Comparison of ENCODE assay signal across 37 cellular contexts in genomic region chr17:68148936-68149335, GRCh38.
A peak's percentile ranks its signal among the peaks of the same experiment; 100 is the strongest.
DNase-seq lines count a peak whose midpoint lies in the region; ATAC-seq, FAIRE-seq and TF ChIP-seq lines count a peak whose summit lies in the region.
"Had no signal": no experiment of that assay in that cellular context is flagged by ENCODE, and none has a peak within 500 bp of the region (broad histone marks: within the 10 kb centered on the region; RNA-seq: fewer than 3 reads in every experiment).

No MANE protein-coding gene starts in this region.

- H3K9me3 ChIP-seq in HEK293 (ENCODE audit: control insufficient read depth, insufficient read depth, low read depth, low read length) = no peaks in the 10 kb centered on the region
- no peaks in the 10 kb centered on the region for H3K9me3 ChIP-seq in K562 (replicated peaks; ENCODE audit: control insufficient read depth, insufficient read depth, low read depth, low read length)
- no peaks in the 10 kb centered on the region for H3K9me3 ChIP-seq in hepatocyte (ENCODE audit: low read depth)
- H3K9me3 ChIP-seq: A549, BE2C, BLaER1, Caco-2 had no signal

- no peak overlapping the region for H3K4me2 ChIP-seq in K562 (ENCODE audit: insufficient read depth, low read length)
- H3K4me2 ChIP-seq in hepatocyte = no peak overlapping the region
- H3K4me2 ChIP-seq: A549; BLaER1; BLaER1 treated with 17β-estradiol and CSF1 and Interleukin-3, amounts not matched to agents 10 nM and 100 nM had no signal

- H3K36me3 ChIP-seq in HEK293 (ENCODE audit: control insufficient read depth in 2 of 2, insufficient read depth in 1 of 2, low read length in 2 of 2) = no peaks in the 10 kb centered on the region
- no peaks in the 10 kb centered on the region for H3K36me3 ChIP-seq in K562 (ENCODE audit: control insufficient read depth, insufficient read depth, low read length)
- no peaks in the 10 kb centered on the region for H3K36me3 ChIP-seq in hepatocyte (replicated peaks; ENCODE audit: insufficient read depth, low read depth)
- H3K36me3 ChIP-seq: BE2C; BLaER1; BLaER1 treated with 17β-estradiol and CSF1 and Interleukin-3, amounts not matched to agents 10 nM and 100 nM had no signal

- H3K4me1 ChIP-seq in HEK293 (ENCODE audit: control insufficient read depth, insufficient read depth, low read length) (no peaks in the 10 kb centered on the region), K562 (replicated peaks in 1 of 2; ENCODE audit: control insufficient read depth in 2 of 2, insufficient read depth in 2 of 2, low read length in 2 of 2) (peaks cover 8 to 12% of the 10 kb centered on the region in 2 experiments; a peak in 4 of 5 replicates), hepatocyte (ENCODE audit: insufficient read depth) (no peaks in the 10 kb centered on the region)
- H3K4me1 ChIP-seq: A549; BE2C; BLaER1; BLaER1 treated with 17β-estradiol and CSF1 and Interleukin-3, amounts not matched to agents 10 nM and 100 nM; Caco-2 had no signal

- intact Hi-C loops in activated CD4-positive, alpha-beta T cell treated with anti-CD3 and anti-CD28 coated beads, Interleukin-2, amount 10 ng/mL, durations not matched to agents 24 days and 14 days (cut with micrococcal nuclease) = no loop called here
- intact Hi-C loops in activated T-helper 1 cell treated with anti-CD3 and anti-CD28 coated beads, Interleukin-12 subunit alpha, Interleukin-12 subunit beta, Interleukin-2, Interleukin-4 antibody, amounts not matched to agents 30 ng/mL and 10 ng/mL and 1 ng/mL, durations not matched to agents 14 hours and 24 hours and 36 hours (cut with micrococcal nuclease) = no loop called here
- intact Hi-C loops in K562 (cut with micrococcal nuclease) = no loop called here

- no peaks in the 10 kb centered on the region for H3K9me1 ChIP-seq in K562 (ENCODE audit: control insufficient read depth, insufficient read depth, low read length)

- POLR2A ChIA-PET in activated CD4-positive, alpha-beta T cell treated with anti-CD3 and anti-CD28 coated beads, Interleukin-2, amount 10 ng/mL, durations not matched to agents 7 days and 5 days (lab: Charles Lee) = no interaction called here
- POLR2A ChIA-PET in HEK293 (lab: Yijun Ruan, JAX) (no interaction called here), K562 (lab: Yijun Ruan, JAX) (interaction anchor here (0.6 kb wide), 1 partner anchor 27 kb away, joined by 3 read pairs; no protein-coding TSS in a partner anchor)

- 55% methylated on average over 3 of the region's 3 CpGs for WGBS in K562 (ENCODE audit: insufficient coverage, low coverage, missing lambda C conversion rate)
- 96% methylated on average over 3 of the region's 3 CpGs for WGBS in hepatocyte (ENCODE audit: low lambda C conversion rate, missing lambda C conversion rate)

- no peak overlapping the region for H3K4me3 Mint-ChIP-seq in activated CD4-positive, alpha-beta T cell treated with anti-CD3 and anti-CD28 coated beads, Interleukin-2, amount 10 ng/mL, durations not matched to agents 24 days and 14 days
- no peak overlapping the region for H3K4me3 Mint-ChIP-seq in activated CD4-positive, alpha-beta T cell treated with anti-CD3 and anti-CD28 coated beads, Interleukin-2, amount 10 ng/mL, durations not matched to agents 7 days and 5 days
- H3K4me3 Mint-ChIP-seq in activated T-helper 1 cell treated with anti-CD3 and anti-CD28 coated beads, Interleukin-12 subunit alpha, Interleukin-12 subunit beta, Interleukin-2, Interleukin-4 antibody, amounts not matched to agents 30 ng/mL and 10 ng/mL and 1 ng/mL, durations not matched to agents 14 hours and 24 hours and 36 hours = no peak overlapping the region
- H3K4me3 Mint-ChIP-seq: B cell; CD14-positive monocyte; CD4-positive, alpha-beta memory T cell; CD4-positive, alpha-beta T cell; CD4-positive, CD25-positive, alpha-beta regulatory T cell; CD8-positive, alpha-beta memory T cell; CD8-positive, alpha-beta T cell had no signal

- H3K4me3 ChIP-seq in HEK293 (ENCODE audit: low read depth, low read length) = no peak overlapping the region
- H3K4me3 ChIP-seq in K562 = no peak overlapping the region
- no peak overlapping the region for H3K4me3 ChIP-seq in hepatocyte
- H3K4me3 ChIP-seq: A549; BLaER1; BLaER1 treated with 17β-estradiol and CSF1 and Interleukin-3, amounts not matched to agents 10 nM and 100 nM had no signal

- no peaks in the 10 kb centered on the region for H3K36me3 Mint-ChIP-seq in activated CD4-positive, alpha-beta T cell treated with anti-CD3 and anti-CD28 coated beads, Interleukin-2, amount 10 ng/mL, durations not matched to agents 24 days and 14 days (ENCODE audit: low read depth)
- no peaks in the 10 kb centered on the region for H3K36me3 Mint-ChIP-seq in activated CD4-positive, alpha-beta T cell treated with anti-CD3 and anti-CD28 coated beads, Interleukin-2, amount 10 ng/mL, durations not matched to agents 7 days and 5 days (ENCODE audit: low read depth)
- no peaks in the 10 kb centered on the region for H3K36me3 Mint-ChIP-seq in activated T-helper 1 cell treated with anti-CD3 and anti-CD28 coated beads, Interleukin-12 subunit alpha, Interleukin-12 subunit beta, Interleukin-2, Interleukin-4 antibody, amounts not matched to agents 30 ng/mL and 10 ng/mL and 1 ng/mL, durations not matched to agents 14 hours and 24 hours and 36 hours (ENCODE audit: low read depth)
- H3K36me3 Mint-ChIP-seq: CD4-positive, alpha-beta memory T cell; CD8-positive, alpha-beta T cell had no signal

- H3K27me3 ChIP-seq in K562 (ENCODE audit: control insufficient read depth in 2 of 2, insufficient read depth in 2 of 2, low read length in 2 of 2) = no peaks in the 10 kb centered on the region
- H3K27me3 ChIP-seq in hepatocyte = no peaks in the 10 kb centered on the region
- H3K27me3 ChIP-seq: BE2C; BLaER1; BLaER1 treated with 17β-estradiol and CSF1 and Interleukin-3, amounts not matched to agents 10 nM and 100 nM had no signal

- no peak for DNase-seq in activated CD4-positive, alpha-beta T cell treated with anti-CD3 and anti-CD28 coated beads, Interleukin-2, amount 10 ng/mL, durations not matched to agents 24 days and 14 days
- no peak for DNase-seq in activated CD4-positive, alpha-beta T cell treated with anti-CD3 and anti-CD28 coated beads, Interleukin-2, amount 10 ng/mL, durations not matched to agents 7 days and 5 days
- no peak for DNase-seq in activated T-helper 1 cell treated with anti-CD3 and anti-CD28 coated beads, Interleukin-12 subunit alpha, Interleukin-12 subunit beta, Interleukin-2, Interleukin-4 antibody, amounts not matched to agents 30 ng/mL and 10 ng/mL and 1 ng/mL, durations not matched to agents 14 hours and 24 hours and 36 hours (ENCODE audit: low spot score)
- DNase-seq in K562 (ENCODE audit: extremely low read depth in 1 of 4, low spot score in 3 of 4) (peak in 1 of 4 experiments; percentile 14), hepatocyte (ENCODE audit: low spot score) (no peak)
- no peak for DNase-seq in activated CD8-positive, alpha-beta memory T cell treated with anti-CD3 and anti-CD28 coated beads for 24 hours
- DNase-seq: 8988T; ACHN; AML-193; BE2C; C1 segment of cervical spinal cord; Caco-2; Calu3; CD4-positive, alpha-beta memory T cell; CD4-positive, alpha-beta T cell; CD4-positive, CD25-positive, alpha-beta regulatory T cell; CD8-positive, alpha-beta memory T cell; CD8-positive, alpha-beta T cell; COR-L47; DMS 273 treated with DMSO at 0.1 percent for 48 hours; DMS153; DMS53; DMS79; DMS79 treated with DMSO at 0.1 percent for 48 hours; DND-41; EL had no signal

- no peak for TF ChIP-seq EP300 in K562 (IDR thresholded peaks at IDR 0.05; ENCODE audit: low read length)

- in situ Hi-C loops in K562 (cut with MboI) = no loop called here

- no peaks in the 10 kb centered on the region for H3K9me3 Mint-ChIP-seq in activated CD4-positive, alpha-beta T cell treated with anti-CD3 and anti-CD28 coated beads, Interleukin-2, amount 10 ng/mL, durations not matched to agents 24 days and 14 days
- H3K9me3 Mint-ChIP-seq in activated CD4-positive, alpha-beta T cell treated with anti-CD3 and anti-CD28 coated beads, Interleukin-2, amount 10 ng/mL, durations not matched to agents 7 days and 5 days = no peaks in the 10 kb centered on the region
- no peaks in the 10 kb centered on the region for H3K9me3 Mint-ChIP-seq in activated T-helper 1 cell treated with anti-CD3 and anti-CD28 coated beads, Interleukin-12 subunit alpha, Interleukin-12 subunit beta, Interleukin-2, Interleukin-4 antibody, amounts not matched to agents 30 ng/mL and 10 ng/mL and 1 ng/mL, durations not matched to agents 14 hours and 24 hours and 36 hours
- H3K9me3 Mint-ChIP-seq: CD4-positive, alpha-beta memory T cell; CD4-positive, alpha-beta T cell; CD4-positive, CD25-positive, alpha-beta regulatory T cell; CD8-positive, alpha-beta memory T cell; CD8-positive, alpha-beta T cell had no signal

- H3K27ac ChIP-seq in HEK293 (ENCODE audit: extremely low read depth, low read depth, low read length) = no peak overlapping the region
- H3K27ac ChIP-seq in K562 (ENCODE audit: extremely low read depth, low read depth, low read length) = no peak overlapping the region
- H3K27ac ChIP-seq in hepatocyte = no peak overlapping the region
- H3K27ac ChIP-seq: 22Rv1; A549; BLaER1; BLaER1 treated with 17β-estradiol and CSF1 and Interleukin-3, amounts not matched to agents 10 nM and 100 nM; C4-2B had no signal

- BruUV-seq in K562 (replicated peaks; lab: Mats Ljungman, UMichigan) = no TSS peak

- no peak for TF ChIP-seq RAD21 in K562 (CRISPR knock-in tag; conservative IDR thresholded peaks at IDR 0.05 in 1 of 2, IDR thresholded peaks at IDR 0.05 in 1 of 2)

- H2AFZ ChIP-seq in K562 (ENCODE audit: low read depth, low read length) (peak overlapping the region; percentile 63), hepatocyte (no peak overlapping the region)

- H3K9me2 ChIP-seq in hepatocyte (replicated peaks; ENCODE audit: insufficient read depth) = no peaks in the 10 kb centered on the region

- CTCF ChIA-PET in activated CD4-positive, alpha-beta T cell treated with anti-CD3 and anti-CD28 coated beads, Interleukin-2, amount 10 ng/mL, durations not matched to agents 7 days and 5 days (lab: Charles Lee) = interaction anchor here (0.6 to 1.2 kb wide), 2 partner anchors 92 to 96 kb away, joined by 3 read pairs; no protein-coding TSS in a partner anchor
- CTCF ChIA-PET in HEK293 (lab: Yijun Ruan, JAX) (interaction anchor here (1.5 kb wide), 1 partner anchor 52 kb away, joined by 3 read pairs; no protein-coding TSS in a partner anchor), K562 (lab: Yijun Ruan, JAX; ENCODE audit: low intra/inter-chr PET ratio) (no interaction called here)

- TF ChIP-seq CTCF in HEK293 (tag by site-specific recombination; IDR thresholded peaks at IDR 0.05) (no peak), K562 (IDR thresholded peaks at IDR 0.05 in 2 of 3, conservative IDR thresholded peaks at IDR 0.05 in 1 of 3; ENCODE audit: insufficient read depth in 2 of 3, low read depth in 1 of 3, low read length in 3 of 3) (no peak), hepatocyte (IDR thresholded peaks at IDR 0.05; ENCODE audit: poor library complexity) (no peak)

- peak overlapping the region; percentile 35 for H3K27ac Mint-ChIP-seq in activated CD4-positive, alpha-beta T cell treated with anti-CD3 and anti-CD28 coated beads, Interleukin-2, amount 10 ng/mL, durations not matched to agents 24 days and 14 days
- H3K27ac Mint-ChIP-seq in activated CD4-positive, alpha-beta T cell treated with anti-CD3 and anti-CD28 coated beads, Interleukin-2, amount 10 ng/mL, durations not matched to agents 7 days and 5 days = no peak overlapping the region
- peak overlapping the region; percentile 34 for H3K27ac Mint-ChIP-seq in activated T-helper 1 cell treated with anti-CD3 and anti-CD28 coated beads, Interleukin-12 subunit alpha, Interleukin-12 subunit beta, Interleukin-2, Interleukin-4 antibody, amounts not matched to agents 30 ng/mL and 10 ng/mL and 1 ng/mL, durations not matched to agents 14 hours and 24 hours and 36 hours
- H3K27ac Mint-ChIP-seq: B cell; CD14-positive monocyte; CD4-positive, alpha-beta T cell; CD4-positive, CD25-positive, alpha-beta regulatory T cell; CD8-positive, alpha-beta T cell had no signal

- H3K4me1 Mint-ChIP-seq in activated CD4-positive, alpha-beta T cell treated with anti-CD3 and anti-CD28 coated beads, Interleukin-2, amount 10 ng/mL, durations not matched to agents 24 days and 14 days = no peaks in the 10 kb centered on the region
- H3K4me1 Mint-ChIP-seq in activated CD4-positive, alpha-beta T cell treated with anti-CD3 and anti-CD28 coated beads, Interleukin-2, amount 10 ng/mL, durations not matched to agents 7 days and 5 days = no peaks in the 10 kb centered on the region
- H3K4me1 Mint-ChIP-seq in activated T-helper 1 cell treated with anti-CD3 and anti-CD28 coated beads, Interleukin-12 subunit alpha, Interleukin-12 subunit beta, Interleukin-2, Interleukin-4 antibody, amounts not matched to agents 30 ng/mL and 10 ng/mL and 1 ng/mL, durations not matched to agents 14 hours and 24 hours and 36 hours (ENCODE audit: low read depth) = no peaks in the 10 kb centered on the region
- H3K4me1 Mint-ChIP-seq: B cell; CD14-positive monocyte; CD8-positive, alpha-beta memory T cell had no signal

- H3K79me2 ChIP-seq in K562 (ENCODE audit: control insufficient read depth, insufficient read depth, low read length) = no peaks in the 10 kb centered on the region
- no peaks in the 10 kb centered on the region for H3K79me2 ChIP-seq in hepatocyte

- H4K20me1 ChIP-seq in K562 (replicated peaks; ENCODE audit: control insufficient read depth, insufficient read depth, low read length) = no peaks in the 10 kb centered on the region
- H4K20me1 ChIP-seq in hepatocyte (ENCODE audit: insufficient read depth, poor library complexity, severe bottlenecking) = no peaks in the 10 kb centered on the region
- H4K20me1 ChIP-seq: BLaER1; BLaER1 treated with 17β-estradiol and CSF1 and Interleukin-3, amounts not matched to agents 10 nM and 100 nM had no signal

- H3K27me3 Mint-ChIP-seq in activated CD4-positive, alpha-beta T cell treated with anti-CD3 and anti-CD28 coated beads, Interleukin-2, amount 10 ng/mL, durations not matched to agents 24 days and 14 days = peaks cover 21% of the 10 kb centered on the region
- peaks cover 10% of the 10 kb centered on the region for H3K27me3 Mint-ChIP-seq in activated CD4-positive, alpha-beta T cell treated with anti-CD3 and anti-CD28 coated beads, Interleukin-2, amount 10 ng/mL, durations not matched to agents 7 days and 5 days
- peaks cover 4% of the 10 kb centered on the region for H3K27me3 Mint-ChIP-seq in activated T-helper 1 cell treated with anti-CD3 and anti-CD28 coated beads, Interleukin-12 subunit alpha, Interleukin-12 subunit beta, Interleukin-2, Interleukin-4 antibody, amounts not matched to agents 30 ng/mL and 10 ng/mL and 1 ng/mL, durations not matched to agents 14 hours and 24 hours and 36 hours (ENCODE audit: insufficient read depth)
- H3K27me3 Mint-ChIP-seq: B cell; CD4-positive, alpha-beta memory T cell; CD4-positive, alpha-beta T cell; CD4-positive, CD25-positive, alpha-beta regulatory T cell; CD8-positive, alpha-beta memory T cell had no signal

- TF ChIP-seq POLR2A in K562 (conservative IDR thresholded peaks at IDR 0.05) = no peak

- no peak overlapping the region for H3K9ac ChIP-seq in K562 (ENCODE audit: insufficient read depth in 1 of 2, low read depth in 2 of 2, low read length in 2 of 2)
- H3K9ac ChIP-seq: BLaER1; BLaER1 treated with 17β-estradiol and CSF1 and Interleukin-3, amounts not matched to agents 10 nM and 100 nM had no signal

- no peak for ATAC-seq in K562
- ATAC-seq in GM18511 (IDR thresholded peaks at IDR 0.05; ENCODE audit: unreplicated experiment) = no peak
- ATAC-seq: A549; CD8-positive, alpha-beta T cell had no signal

- no peak for FAIRE-seq in K562 (lab: Jason Lieb, UNC)
- FAIRE-seq: A204.1, A549, D721Med had no signal
